Comparison of ENCODE assay signal across 26 cellular contexts in the genomic region with DNA sequence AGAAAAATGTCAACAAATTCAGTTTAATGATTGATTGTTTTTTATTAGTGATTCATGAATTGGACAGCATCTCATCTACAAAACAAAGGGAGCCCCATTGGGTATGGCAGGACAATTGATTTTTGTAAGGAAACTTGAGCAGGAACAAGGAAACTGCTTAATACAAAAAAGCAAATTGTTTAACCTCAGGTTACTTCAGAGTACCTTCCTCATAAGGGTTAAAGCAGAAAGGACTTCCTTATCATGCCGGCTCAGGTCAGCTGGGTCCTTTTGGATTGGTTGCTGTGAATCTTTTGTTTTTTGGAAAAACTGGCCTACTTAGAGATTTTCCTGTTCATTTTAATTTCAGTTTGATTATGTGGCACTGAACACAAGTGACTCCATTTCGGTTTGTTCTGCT.
"Had no signal": no experiment of that assay in that cellular context is flagged by ENCODE, and none has a peak within 500 bp of the region (broad histone marks: within the 10 kb centered on the region; RNA-seq: fewer than 3 reads in every experiment).

No MANE protein-coding gene starts in this region.

- ATAC-seq: effector memory CD8-positive, alpha-beta T cell; gastrocnemius medialis; left lobe of liver; mucosa of descending colon; natural killer cell treated with Interleukin-12 subunit alpha and Interleukin-12 subunit beta and Interleukin-15 and Interleukin-18, amount 100 ng/mL, for 72 hours; sciatic nerve; stimulated activated effector memory CD8-positive, alpha-beta T cell treated with anti-CD3 and anti-CD28 coated beads, Interleukin-12 subunit alpha, Interleukin-12 subunit beta, amount 100 ng/mL, for 72 hours had no signal

- H3K27me3 Mint-ChIP-seq: naive B cell had no signal

- H3K9me3 Mint-ChIP-seq: effector memory CD8-positive, alpha-beta T cell; mesothelial cell of epicardium; natural killer cell treated with Interleukin-12 subunit alpha and Interleukin-12 subunit beta and Interleukin-15 and Interleukin-18, amount 100 ng/mL, for 72 hours; stimulated activated effector memory CD8-positive, alpha-beta T cell treated with anti-CD3 and anti-CD28 coated beads, Interleukin-12 subunit alpha, Interleukin-12 subunit beta, amount 100 ng/mL, for 72 hours had no signal

- H3K4me1 Mint-ChIP-seq: naive B cell had no signal

- H3K36me3 Mint-ChIP-seq: mesothelial cell of epicardium; naive B cell; natural killer cell treated with Interleukin-12 subunit alpha and Interleukin-12 subunit beta and Interleukin-15 and Interleukin-18, amount 100 ng/mL, for 72 hours; stimulated activated effector memory CD8-positive, alpha-beta T cell treated with anti-CD3 and anti-CD28 coated beads, Interleukin-12 subunit alpha, Interleukin-12 subunit beta, amount 100 ng/mL, for 72 hours had no signal

- H3K4me3 ChIP-seq: coronary artery, gastrocnemius medialis, lung, mucosa of descending colon, prostate gland, right atrium auricular region, stomach, thyroid gland, vagina had no signal

- H3K27me3 ChIP-seq: gastrocnemius medialis, right atrium auricular region, stomach, thyroid gland, vagina had no signal

- H3K36me3 ChIP-seq: gastrocnemius medialis, prostate gland, right atrium auricular region, stomach, thyroid gland, vagina had no signal

- H3K9me3 ChIP-seq: gastrocnemius medialis, mucosa of descending colon, prostate gland, right atrium auricular region, stomach, thyroid gland, vagina had no signal

- DNase-seq: effector memory CD8-positive, alpha-beta T cell; foreskin fibroblast; gastrocnemius medialis; head of caudate nucleus; kidney; mesenchymal stem cell; mucosa of descending colon; naive B cell; nucleus accumbens; stimulated activated CD4-positive, alpha-beta T cell treated with anti-CD3 and anti-CD28 coated beads, Interleukin-2, amount 100 ng/mL, for 24 hours; stimulated activated CD4-positive, alpha-beta T cell treated with anti-CD3 and anti-CD28 coated beads, Interleukin-4, amount 100 ng/mL, for 24 hours; stimulated activated naive CD4-positive, alpha-beta T cell treated with Interleukin-2 at 50 U/mL for 16 hours; stomach; thyroid gland; trophoblast cell had no signal

- H3K27ac ChIP-seq: coronary artery, gastrocnemius medialis, prostate gland, right atrium auricular region, stomach, thyroid gland, vagina had no signal

- H3K4me3 Mint-ChIP-seq: effector memory CD8-positive, alpha-beta T cell; mesothelial cell of epicardium; naive B cell; natural killer cell treated with Interleukin-12 subunit alpha and Interleukin-12 subunit beta and Interleukin-15 and Interleukin-18, amount 100 ng/mL, for 72 hours; neural crest cell; stimulated activated effector memory CD8-positive, alpha-beta T cell treated with anti-CD3 and anti-CD28 coated beads, Interleukin-12 subunit alpha, Interleukin-12 subunit beta, amount 100 ng/mL, for 72 hours had no signal

- FAIRE-seq: kidney had no signal

- H3K4me1 ChIP-seq: gastrocnemius medialis, prostate gland, right atrium auricular region, thyroid gland, vagina had no signal
